ENCODE assay signal across 25 cellular contexts in the genomic region with DNA sequence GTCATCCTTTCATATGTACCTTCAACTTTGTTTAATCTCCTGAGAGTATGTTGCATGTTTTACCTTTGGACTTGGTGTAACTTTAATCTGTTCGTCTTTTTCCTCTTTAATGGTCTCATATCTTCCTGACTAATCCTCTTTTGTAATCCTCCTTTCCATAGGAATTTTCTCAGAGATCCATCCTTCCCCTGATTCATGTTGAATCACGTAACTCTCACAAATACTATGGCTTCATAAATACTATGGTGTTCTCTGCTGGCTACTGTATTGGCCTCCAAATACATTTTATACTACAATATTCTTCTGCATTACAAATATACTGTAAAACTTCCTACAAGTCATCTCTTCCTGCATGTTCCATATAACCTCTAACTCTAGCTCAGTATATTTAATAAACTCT.
"Had no signal": no experiment of that assay in that cellular context is flagged by ENCODE, and none has a peak within 500 bp of the region (broad histone marks: within the 10 kb centered on the region; RNA-seq: fewer than 3 reads in every experiment).

No MANE protein-coding gene starts in this region.

- DNase-seq: activated CD4-positive, alpha-beta T cell treated with anti-CD3 and anti-CD28 coated beads for 4 hours; activated CD4-positive, alpha-beta T cell treated with anti-CD3 and anti-CD28 coated beads, Interleukin-2, amount 50 U/mL, for 4 hours; activated CD8-positive, alpha-beta memory T cell treated with anti-CD3 and anti-CD28 coated beads, Interleukin-2, amount 10 ng/mL, durations not matched to agents 7 days and 5 days; activated effector memory CD4-positive, alpha-beta T cell treated with Interleukin-2 at 50 U/mL for 16 hours; activated naive CD4-positive, alpha-beta T cell; activated naive CD8-positive, alpha-beta T cell treated with anti-CD3 and anti-CD28 coated beads, Interleukin-2, amount 50 U/mL, for 24 hours; activated T-cell treated with anti-CD3 and anti-CD28 coated beads, Interleukin-2, amount 50 U/mL, for 24 hours; amygdala; cerebellar nuclear complex; MG63; MV-4-11; NCI-H1092 treated with DMSO at 0.1 percent for 48 hours; NCI-H1436; NCI-H1694 treated with DMSO at 0.1 percent for 48 hours; NCI-H2029 treated with DMSO at 0.1 percent for 48 hours; NCI-H345; NCI-H510A; NCI-H526 treated with DMSO at 0.1 percent for 48 hours; NK-92 treated with Interleukin-12 subunit alpha and Interleukin-12 subunit beta, amount 100 ng/mL, for 24 hours; T-helper 1 cell; WERI-Rb-1 had no signal

- H3K4me3 ChIP-seq: MG63, SK-N-MC had no signal

- H3K9me3 ChIP-seq: MG63 had no signal

- H3K9ac ChIP-seq: KMS-11 had no signal

- H3K27me3 ChIP-seq: MG63 had no signal

- H3K4me2 ChIP-seq: KMS-11 had no signal

- H3K27ac ChIP-seq: KMS-11, SK-N-MC, WERI-Rb-1 had no signal

- ATAC-seq: activated CD8-positive, alpha-beta memory T cell treated with anti-CD3 and anti-CD28 coated beads, Interleukin-2, amount 10 ng/mL, durations not matched to agents 7 days and 5 days; activated naive CD4-positive, alpha-beta T cell treated with anti-CD3 and anti-CD28 coated beads, Interleukin-2, amount 50 U/mL, for 72 hours; activated naive CD8-positive, alpha-beta T cell treated with anti-CD3 and anti-CD28 coated beads, Interleukin-2, amount 50 U/mL, for 24 hours; Right ventricle myocardium inferior had no signal

- H3K36me3 ChIP-seq: MG63, WERI-Rb-1 had no signal
